Comparison of ENCODE assay signal across 14 cellular contexts in the genomic region with DNA sequence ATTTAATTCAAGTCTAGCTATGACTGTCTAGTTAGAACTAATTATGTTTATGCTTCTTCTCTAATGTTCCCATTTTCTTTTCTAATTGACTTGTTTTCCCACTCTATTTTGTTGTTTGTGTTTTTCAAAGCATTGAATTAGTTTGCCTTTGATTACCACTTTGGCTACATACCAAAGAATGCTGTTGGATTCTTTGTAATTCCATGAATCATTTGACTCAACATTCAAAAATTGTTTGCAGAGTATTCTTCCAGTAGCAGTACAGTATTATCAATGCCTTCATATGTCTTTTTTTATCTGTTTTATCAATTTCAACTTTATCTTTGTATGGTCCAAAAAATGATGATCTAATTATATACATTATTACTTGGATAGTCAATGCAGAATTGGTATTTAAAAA.
A peak's percentile ranks its signal among the peaks of the same experiment; 100 is the strongest.
DNase-seq lines count a peak whose midpoint lies in the region; ATAC-seq, FAIRE-seq and TF ChIP-seq lines count a peak whose summit lies in the region.
"Had no signal": no experiment of that assay in that cellular context is flagged by ENCODE, and none has a peak within 500 bp of the region (broad histone marks: within the 10 kb centered on the region; RNA-seq: fewer than 3 reads in every experiment).

No MANE protein-coding gene starts in this region.

- H3K36me3 ChIP-seq in GM23248 (ENCODE audit: low read depth) (no peaks in the 10 kb centered on the region), Peyer's patch (no peaks in the 10 kb centered on the region), mucosa of descending colon (ENCODE audit: low read depth) (no peaks in the 10 kb centered on the region)

- H3K27me3 ChIP-seq in GM23248 (replicated peaks; ENCODE audit: insufficient read depth): no peaks in the 10 kb centered on the region
- H3K27me3 ChIP-seq in Peyer's patch: no peaks in the 10 kb centered on the region
- no peaks in the 10 kb centered on the region for H3K27me3 ChIP-seq in dorsolateral prefrontal cortex
- H3K27me3 ChIP-seq: BLaER1 treated with 17β-estradiol and CSF1 and Interleukin-3, amounts not matched to agents 10 nM and 100 nM had no signal

- no peak overlapping the region for H2AFZ ChIP-seq in GM23248

- H3F3A ChIP-seq in GM23248 (ENCODE audit: insufficient read depth): peaks cover 5% of the 10 kb centered on the region

- no peaks in the 10 kb centered on the region for H4K20me1 ChIP-seq in GM23248 (ENCODE audit: insufficient read depth)
- H4K20me1 ChIP-seq: BLaER1 treated with 17β-estradiol and CSF1 and Interleukin-3, amounts not matched to agents 10 nM and 100 nM had no signal

- peaks cover 11% of the 10 kb centered on the region; the same call in 1 of the 2 replicates for H3K4me1 ChIP-seq in GM23248 (ENCODE audit: insufficient read depth)
- no peaks in the 10 kb centered on the region for H3K4me1 ChIP-seq in Peyer's patch
- H3K4me1 ChIP-seq in mucosa of descending colon (ENCODE audit: low read depth): no peaks in the 10 kb centered on the region

- no peak overlapping the region for H3K4me3 ChIP-seq in GM23248
- H3K4me3 ChIP-seq in Peyer's patch: no peak overlapping the region
- no peak overlapping the region for H3K4me3 ChIP-seq in dorsolateral prefrontal cortex
- H3K4me3 ChIP-seq in mucosa of descending colon: no peak overlapping the region
- H3K4me3 ChIP-seq: BLaER1 treated with 17β-estradiol and CSF1 and Interleukin-3, amounts not matched to agents 10 nM and 100 nM had no signal

- no peak overlapping the region for H3K27ac ChIP-seq in GM23248
- no peak overlapping the region for H3K27ac ChIP-seq in Peyer's patch
- H3K27ac ChIP-seq in dorsolateral prefrontal cortex: no peak overlapping the region
- H3K27ac ChIP-seq: BLaER1 treated with 17β-estradiol and CSF1 and Interleukin-3, amounts not matched to agents 10 nM and 100 nM had no signal

- no peak for TF ChIP-seq CTCF in D721Med (IDR thresholded peaks at IDR 0.05; ENCODE audit: insufficient read depth, missing control alignments)
- TF ChIP-seq CTCF in Peyer's patch (IDR thresholded peaks at IDR 0.05): no peak
- TF ChIP-seq CTCF in dorsolateral prefrontal cortex (IDR thresholded peaks at IDR 0.05 in 54 of 56, conservative IDR thresholded peaks at IDR 0.05 in 2 of 56; ENCODE audit: low read depth in 1 of 56, partially characterized antibody in 56 of 56): no peak
- TF ChIP-seq CTCF in mucosa of descending colon (IDR thresholded peaks at IDR 0.05): no peak

- DNase-seq in D721Med (ENCODE audit: insufficient read length, low spot score) (no peak), GM23248 (peak; percentile 27), astrocyte of the hippocampus (ENCODE audit: low read depth, low spot score) (peak; percentile 23), Peyer's patch (no peak), NCI-H2081 treated with DMSO at 0.1 percent for 48 hours (lab: John Stamatoyannopoulos, UW) (no peak), dorsolateral prefrontal cortex (no peak), mucosa of descending colon (no peak)
- DNase-seq: 8988T; CD4-positive, CD25-positive, alpha-beta regulatory T cell; DMS 273 treated with DMSO at 0.1 percent for 48 hours; GDM1 had no signal

- no peaks in the 10 kb centered on the region for H3K9me2 ChIP-seq in GM23248 (ENCODE audit: insufficient read depth)

- peak overlapping the region; percentile 2 for H3K4me2 ChIP-seq in GM23248 (ENCODE audit: unreplicated experiment)

- in situ Hi-C loops in GM23248 (cut with MboI): loop anchor here (25.0 kb wide), 1 partner anchor 1125 kb away; no protein-coding TSS in a partner anchor

- H3K9me3 ChIP-seq in GM23248 (ENCODE audit: low read depth): no peaks in the 10 kb centered on the region
- no peaks in the 10 kb centered on the region for H3K9me3 ChIP-seq in Peyer's patch
- no peaks in the 10 kb centered on the region for H3K9me3 ChIP-seq in mucosa of descending colon
- H3K9me3 ChIP-seq: BLaER1 treated with 17β-estradiol and CSF1 and Interleukin-3, amounts not matched to agents 10 nM and 100 nM had no signal

- FAIRE-seq in D721Med (lab: Jason Lieb, UNC) (peak; percentile 64), islet of Langerhans (lab: Jason Lieb, UNC) (peak; percentile 61)
- FAIRE-seq: H54 had no signal

- no peaks in the 10 kb centered on the region for H3K79me2 ChIP-seq in GM23248 (ENCODE audit: insufficient read depth)

- no peak for ATAC-seq in mucosa of descending colon

- no peak for TF ChIP-seq POLR2A in Peyer's patch (IDR thresholded peaks at IDR 0.05)

- no peak overlapping the region for H3K9ac ChIP-seq in GM23248
- H3K9ac ChIP-seq: BLaER1 treated with 17β-estradiol and CSF1 and Interleukin-3, amounts not matched to agents 10 nM and 100 nM had no signal

- intact Hi-C loops in dorsolateral prefrontal cortex (cut with DNase I) (no loop called here), mucosa of descending colon (cut with DNase I, micrococcal nuclease) (no loop called here)

Comparison
In these comparisons a context has a peak if more than half of its experiments do, and no peak if none do; other contexts are left out.
1. DNase-seq: peak in GM23248 (single experiment) and astrocyte of the hippocampus (single experiment); none in D721Med (single experiment), Peyer's patch (0 of 3), NCI-H2081 treated with DMSO at 0.1 percent for 48 hours (single experiment), dorsolateral prefrontal cortex (0 of 10) and mucosa of descending colon (0 of 3).